In the genomic region with DNA sequence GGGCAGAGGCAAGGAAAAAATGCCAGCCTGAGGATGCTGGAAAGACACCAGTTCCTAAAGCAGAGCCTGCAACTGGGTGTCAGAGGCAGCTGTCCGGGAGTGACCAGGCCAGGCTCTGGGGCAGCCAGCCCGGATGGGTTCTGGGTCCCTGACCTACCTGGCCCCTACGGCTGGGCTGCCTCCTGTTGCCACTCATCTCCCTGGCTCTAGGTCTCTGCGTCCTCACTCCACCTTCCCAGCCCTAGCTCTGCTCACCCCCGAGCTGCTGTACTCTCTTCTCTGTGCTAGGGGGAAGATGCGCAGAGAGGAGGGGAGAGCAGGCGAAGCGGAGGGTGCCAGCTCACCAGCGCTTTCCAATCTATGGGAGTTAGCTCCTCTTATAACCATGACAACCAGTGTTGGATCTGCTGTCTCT, we compare ENCODE assay signal across 12 cellular contexts. TPM values are rescaled to one million over a fixed set of nuclear protein-coding genes. Genes with fewer than 3 reads are reported as not detected.
DNase-seq lines count a peak whose midpoint lies in the region; FAIRE-seq and TF ChIP-seq lines count a peak whose summit lies in the region.
"Had no signal": no experiment of that assay in that cellular context is flagged by ENCODE, and none has a peak within 500 bp of the region (broad histone marks: within the 10 kb centered on the region; RNA-seq: fewer than 3 reads in every experiment).

No MANE protein-coding gene starts in this region.

- DNase-seq in activated naive CD4-positive, alpha-beta T cell (lab: John Stamatoyannopoulos, UW), result no peak
- DNase-seq in astrocyte (ENCODE audit: low read depth) (no peak), myocyte (ENCODE audit: low read depth) (peak; percentile 85), tibial nerve (ENCODE audit: low spot score in 2 of 2) (no peak), COLO829 (ENCODE audit: low spot score) (no peak), NCI-H2081 (lab: John Stamatoyannopoulos, UW) (no peak), HK-2 (ENCODE audit: unreplicated experiment) (no peak)
- DNase-seq: foreskin keratinocyte, OCI-M1 had no signal

- 76 to 79% methylated on average over 9 of the region's 9 CpGs for WGBS in tibial nerve, 2 donors

- TF ChIP-seq POLR2A in tibial nerve (IDR thresholded peaks at IDR 0.05), result no peak

- H3K9me3 Mint-ChIP-seq in activated naive CD4-positive, alpha-beta T cell treated with anti-CD3 and anti-CD28 coated beads, Interleukin-2, amount 50 U/mL, for 24 hours, result no peaks in the 10 kb centered on the region
- no peaks in the 10 kb centered on the region for H3K9me3 Mint-ChIP-seq in astrocyte (ENCODE audit: unreplicated experiment)

- H4K20me1 ChIP-seq in astrocyte (ENCODE audit: insufficient read depth, low read length), result peaks cover 93% of the 10 kb centered on the region

- H3K9ac ChIP-seq in astrocyte (ENCODE audit: low read length), result peak overlapping the region; percentile 60

- no peak for FAIRE-seq in astrocyte (lab: Jason Lieb, UNC)
- FAIRE-seq: D721Med had no signal

- no peak for TF ChIP-seq EP300 in tibial nerve (IDR thresholded peaks at IDR 0.05)

- H3K4me3 Mint-ChIP-seq in activated naive CD4-positive, alpha-beta T cell treated with anti-CD3 and anti-CD28 coated beads, Interleukin-2, amount 50 U/mL, for 24 hours, result peak overlapping the region; percentile 62
- H3K4me3 Mint-ChIP-seq in astrocyte (ENCODE audit: unreplicated experiment), result no peak overlapping the region

- no peaks in the 10 kb centered on the region for H3K27me3 ChIP-seq in astrocyte (ENCODE audit: insufficient read depth, low read length)
- no peaks in the 10 kb centered on the region for H3K27me3 ChIP-seq in tibial nerve
- H3K27me3 ChIP-seq: foreskin keratinocyte had no signal

- H3K27ac Mint-ChIP-seq in activated naive CD4-positive, alpha-beta T cell treated with anti-CD3 and anti-CD28 coated beads, Interleukin-2, amount 50 U/mL, for 24 hours, result peak overlapping the region; percentile 90
- H3K27ac Mint-ChIP-seq in astrocyte (ENCODE audit: unreplicated experiment), result peak overlapping the region; percentile 66

- peak overlapping the region; percentile 49 for H3K27ac ChIP-seq in astrocyte (ENCODE audit: low read depth, low read length)
- peak overlapping the region in 3 of 4 donors; percentile 61 to 87 (median 86) for H3K27ac ChIP-seq in tibial nerve
- H3K27ac ChIP-seq: foreskin keratinocyte had no signal

- peaks cover 13% of the 10 kb centered on the region for H3K36me3 Mint-ChIP-seq in activated naive CD4-positive, alpha-beta T cell treated with anti-CD3 and anti-CD28 coated beads, Interleukin-2, amount 50 U/mL, for 24 hours
- peaks cover 25% of the 10 kb centered on the region for H3K36me3 Mint-ChIP-seq in astrocyte (ENCODE audit: low read depth, unreplicated experiment)

- peaks cover 50% of the 10 kb centered on the region for H3K4me1 ChIP-seq in astrocyte (ENCODE audit: insufficient read depth, low read length)
- H3K4me1 ChIP-seq in tibial nerve, result peaks cover 0 to 80% (median 71%) of the 10 kb centered on the region in 4 donors

- H3K4me2 ChIP-seq in astrocyte (ENCODE audit: low read length), result peak overlapping the region; percentile 73

- TF ChIP-seq CTCF in astrocyte (IDR thresholded peaks at IDR 0.05; ENCODE audit: insufficient read depth, low read depth, low read length) (no peak), tibial nerve (IDR thresholded peaks at IDR 0.05) (no peak)

- H2AFZ ChIP-seq in astrocyte (ENCODE audit: low read depth, low read length), result no peak overlapping the region

- peaks cover 83% of the 10 kb centered on the region for H3K4me1 Mint-ChIP-seq in activated naive CD4-positive, alpha-beta T cell treated with anti-CD3 and anti-CD28 coated beads, Interleukin-2, amount 50 U/mL, for 24 hours
- peaks cover 47% of the 10 kb centered on the region for H3K4me1 Mint-ChIP-seq in astrocyte (ENCODE audit: low read depth, unreplicated experiment)

- H3K27me3 Mint-ChIP-seq in activated naive CD4-positive, alpha-beta T cell treated with anti-CD3 and anti-CD28 coated beads, Interleukin-2, amount 50 U/mL, for 24 hours, result no peaks in the 10 kb centered on the region
- H3K27me3 Mint-ChIP-seq in astrocyte (ENCODE audit: low read depth, unreplicated experiment), result no peaks in the 10 kb centered on the region
- H3K27me3 Mint-ChIP-seq: progenitor cell of endocrine pancreas had no signal

- peaks cover 95% of the 10 kb centered on the region for H3K79me2 ChIP-seq in astrocyte (ENCODE audit: insufficient read depth, low read length)

- H3K9me3 ChIP-seq in astrocyte (ENCODE audit: insufficient read depth, low read depth, low read length), result no peaks in the 10 kb centered on the region
- no peaks in the 10 kb centered on the region for H3K9me3 ChIP-seq in tibial nerve

- H3K36me3 ChIP-seq in astrocyte (ENCODE audit: insufficient read depth, low read length) (peaks cover 46% of the 10 kb centered on the region), tibial nerve (peaks cover 4 to 44% (median 28%) of the 10 kb centered on the region in 3 donors)

- H3K4me3 ChIP-seq in astrocyte (ENCODE audit: insufficient read depth, low read depth, low read length) (no peak overlapping the region), tibial nerve (no peak overlapping the region)

RNA-seq across cellular contexts. Expression of a gene that starts 9.0 kb away (rescaled TPM):
- 98.3 and 99.3 TPM in 2 replicates for total RNA-seq in astrocyte
- total RNA-seq in myocyte, result 361 and 478 TPM in 2 replicates
- polyA plus RNA-seq in myocyte (2012), result 214 TPM
- total RNA-seq in tibial nerve, result 100 to 1,000 TPM; 105 to 195 (median 153) TPM

RNA-seq across cellular contexts. Expression of a gene that starts 27.9 kb away (rescaled TPM):
- not detected in 2 replicates for total RNA-seq in astrocyte
- total RNA-seq in myocyte, result not detected in 2 replicates
- 0.35 TPM for polyA plus RNA-seq in myocyte (2012)
- total RNA-seq in tibial nerve, result not detected
- total RNA-seq: foreskin keratinocyte, progenitor cell of endocrine pancreas had no signal
- polyA plus RNA-seq: foreskin keratinocyte had no signal

RNA-seq across cellular contexts. Expression of a gene that starts 35.2 kb away (rescaled TPM):
- total RNA-seq in astrocyte (44.6 and 48.2 TPM in 2 replicates), myocyte (50.6 and 54.2 TPM in 2 replicates), tibial nerve (10 to 100 TPM; 46.8 to 82.8 (median 67.7) TPM)
- polyA plus RNA-seq in myocyte (2012), result 32.6 TPM

RNA-seq across cellular contexts. Expression of a gene that starts 51.4 kb away (rescaled TPM):
- total RNA-seq in astrocyte (236 and 244 TPM in 2 replicates), myocyte (124 and 222 TPM in 2 replicates), tibial nerve (100 to 1,000 TPM; 172 to 236 (median 212) TPM)
- polyA plus RNA-seq in myocyte (2012), result 311 TPM

RNA-seq across cellular contexts. Expression of a gene that starts 58.2 kb away (rescaled TPM):
- total RNA-seq in astrocyte (59.4 and 63.2 TPM in 2 replicates), myocyte (66.8 and 72.0 TPM in 2 replicates), tibial nerve (10 to 100 TPM; 18.8 to 23.3 (median 20.7) TPM)
- 68.7 TPM for polyA plus RNA-seq in myocyte (2012)
